9 cellular contexts compared by ENCODE assay signal in genomic region chr2:70686577-70687460, GRCh38.
DNase-seq lines count a peak whose midpoint lies in the region; ATAC-seq, FAIRE-seq and TF ChIP-seq lines count a peak whose summit lies in the region.
"Had no signal": no experiment of that assay in that cellular context is flagged by ENCODE, and none has a peak within 500 bp of the region (broad histone marks: within the 10 kb centered on the region; RNA-seq: fewer than 3 reads in every experiment).

No MANE protein-coding gene starts in this region.

- no peaks in the 10 kb centered on the region for H4K20me1 ChIP-seq in endothelial cell of umbilical vein (replicated peaks; ENCODE audit: control insufficient read depth, extremely low read depth, insufficient read depth, low read length)
- no peaks in the 10 kb centered on the region for H4K20me1 ChIP-seq in osteoblast (ENCODE audit: insufficient read depth, low read length)

- CTCF ChIA-PET in activated naive CD4-positive, alpha-beta T cell treated with anti-CD3 and anti-CD28 coated beads, Interleukin-2, amount 10 ng/mL, durations not matched to agents 7 days and 5 days (lab: Charles Lee): interaction anchor here (0.5 to 1.8 kb wide), 7 partner anchors 27 to 102 kb away, joined by 3 to 4 read pairs (median 3); partner anchors contain the start of gene ADD2
- CTCF ChIA-PET in endothelial cell of umbilical vein (lab: Charles Lee): interaction anchor here (1.3 to 2.2 kb wide), 4 partner anchors 10 to 383 kb away, joined by 3 to 6 read pairs (median 4); no protein-coding TSS in a partner anchor

- no peak overlapping the region for H3K27ac Mint-ChIP-seq in activated naive CD4-positive, alpha-beta T cell treated with anti-CD3 and anti-CD28 coated beads, Interleukin-2, amount 10 ng/mL, durations not matched to agents 7 days and 5 days
- H3K27ac Mint-ChIP-seq: stimulated activated naive CD8-positive, alpha-beta T cell treated with anti-CD3 and anti-CD28 coated beads, Interleukin-15, Interleukin-2, amounts not matched to agents 100 ng/mL and 50 ng/mL, for 24 hours had no signal

- no peaks in the 10 kb centered on the region for H3K9me3 Mint-ChIP-seq in activated naive CD4-positive, alpha-beta T cell treated with anti-CD3 and anti-CD28 coated beads, Interleukin-2, amount 10 ng/mL, durations not matched to agents 7 days and 5 days
- H3K9me3 Mint-ChIP-seq: stimulated activated naive CD8-positive, alpha-beta T cell treated with anti-CD3 and anti-CD28 coated beads, Interleukin-15, Interleukin-2, amounts not matched to agents 100 ng/mL and 50 ng/mL, for 24 hours had no signal

- no peaks in the 10 kb centered on the region for H3K27me3 Mint-ChIP-seq in activated naive CD4-positive, alpha-beta T cell treated with anti-CD3 and anti-CD28 coated beads, Interleukin-2, amount 10 ng/mL, durations not matched to agents 7 days and 5 days
- H3K27me3 Mint-ChIP-seq: stimulated activated naive CD8-positive, alpha-beta T cell treated with anti-CD3 and anti-CD28 coated beads, Interleukin-15, Interleukin-2, amounts not matched to agents 100 ng/mL and 50 ng/mL, for 24 hours had no signal

- no peak for TF ChIP-seq POLR2A in endothelial cell of umbilical vein (IDR thresholded peaks at IDR 0.05; ENCODE audit: low read depth, low read length)

- TF ChIP-seq CTCF in endothelial cell of umbilical vein (IDR thresholded peaks at IDR 0.05; ENCODE audit: extremely low read depth in 1 of 2, insufficient read depth in 1 of 2, low read depth in 1 of 2, low read length in 2 of 2) (peak; percentile 6 to 19), osteoblast (IDR thresholded peaks at IDR 0.05; ENCODE audit: extremely low read depth, low read depth, low read length) (peak; percentile 58)

- H3K79me2 ChIP-seq in endothelial cell of umbilical vein (ENCODE audit: control insufficient read depth, insufficient read depth, low read length) (no peaks in the 10 kb centered on the region), osteoblast (ENCODE audit: insufficient read depth, low read length) (no peaks in the 10 kb centered on the region)

- no peaks in the 10 kb centered on the region for H3K9me1 ChIP-seq in endothelial cell of umbilical vein (replicated peaks; ENCODE audit: control insufficient read depth, extremely low read depth, insufficient read depth, low read length)

- H3K36me3 ChIP-seq in endothelial cell of umbilical vein (ENCODE audit: control insufficient read depth in 2 of 2, extremely low read depth in 1 of 2, insufficient read depth in 2 of 2, low read length in 2 of 2) (no peaks in the 10 kb centered on the region), osteoblast (ENCODE audit: insufficient read depth, low read length) (no peaks in the 10 kb centered on the region)

- H3K4me1 ChIP-seq in endothelial cell of umbilical vein (ENCODE audit: control insufficient read depth, extremely low read depth, insufficient read depth, low read length): no peaks in the 10 kb centered on the region
- H3K4me1 ChIP-seq in osteoblast (ENCODE audit: insufficient read depth, low read length): peaks cover 3% of the 10 kb centered on the region

- no peak overlapping the region for H3K27ac ChIP-seq in endothelial cell of umbilical vein (ENCODE audit: insufficient read depth, low read depth, low read length)
- no peak overlapping the region for H3K27ac ChIP-seq in osteoblast (ENCODE audit: low read depth, low read length)

- peaks cover 1% of the 10 kb centered on the region for H3K36me3 Mint-ChIP-seq in activated naive CD4-positive, alpha-beta T cell treated with anti-CD3 and anti-CD28 coated beads, Interleukin-2, amount 10 ng/mL, durations not matched to agents 7 days and 5 days

- intact Hi-C loops in endothelial cell of umbilical vein (cut with micrococcal nuclease): no loop called here

- H2AFZ ChIP-seq in endothelial cell of umbilical vein (ENCODE audit: low read depth, low read length) (no peak overlapping the region), osteoblast (ENCODE audit: low read length) (peak overlapping the region; percentile 61)

- H3K27me3 ChIP-seq in endothelial cell of umbilical vein (ENCODE audit: control insufficient read depth in 2 of 2, insufficient read depth in 2 of 2, low read length in 2 of 2) (no peaks in the 10 kb centered on the region), osteoblast (ENCODE audit: insufficient read depth, low read length) (peaks cover 3% of the 10 kb centered on the region)

- peak; percentile 34 for DNase-seq in activated naive CD4-positive, alpha-beta T cell treated with anti-CD3 and anti-CD28 coated beads, Interleukin-2, amount 10 ng/mL, durations not matched to agents 7 days and 5 days
- no peak for DNase-seq in activated naive CD4-positive, alpha-beta T cell treated with Interleukin-2 at 50 U/mL for 16 hours
- DNase-seq in HS-5 (ENCODE audit: low read depth) (peak; percentile 8), SIG-M5 (lab: John Stamatoyannopoulos, UW) (peak; percentile 37), endothelial cell of umbilical vein (ENCODE audit: low read depth, low spot score) (no peak), osteoblast (ENCODE audit: insufficient read length, low spot score, missing footprints) (peak; percentile 95), dedifferentiated amniotic fluid mesenchymal stem cell (ENCODE audit: extremely low spot score) (no peak)

- H3K4me3 ChIP-seq in endothelial cell of umbilical vein (replicated peaks in 1 of 3; ENCODE audit: insufficient read depth in 1 of 3, low read depth in 1 of 3, low read length in 3 of 3) (no peak overlapping the region), osteoblast (ENCODE audit: insufficient read depth, low read length) (no peak overlapping the region)

- POLR2A ChIA-PET in endothelial cell of umbilical vein (lab: Charles Lee): no interaction called here

- no peak overlapping the region for H3K9ac ChIP-seq in endothelial cell of umbilical vein (replicated peaks; ENCODE audit: extremely low read depth, insufficient read depth, low read length)

- FAIRE-seq in endothelial cell of umbilical vein (lab: Jason Lieb, UNC): no peak

- H3K4me2 ChIP-seq in endothelial cell of umbilical vein (ENCODE audit: insufficient read depth, low read length): no peak overlapping the region
- H3K4me2 ChIP-seq in osteoblast (ENCODE audit: insufficient read depth, low read length): peak overlapping the region; percentile 6

- ATAC-seq in HG03139 (IDR thresholded peaks at IDR 0.05; ENCODE audit: unreplicated experiment): no peak

- H3K9me3 ChIP-seq in endothelial cell of umbilical vein (replicated peaks; ENCODE audit: control insufficient read depth, insufficient read depth, low read length): no peaks in the 10 kb centered on the region
- H3K9me3 ChIP-seq in osteoblast (ENCODE audit: low read depth, low read length): no peaks in the 10 kb centered on the region

- dilution Hi-C loops in endothelial cell of umbilical vein (cut with MboI; ENCODE audit: extremely low pct_ligation_motif_present, low sequenced_read_pairs): no loop called here

- no peaks in the 10 kb centered on the region for H3K4me1 Mint-ChIP-seq in activated naive CD4-positive, alpha-beta T cell treated with anti-CD3 and anti-CD28 coated beads, Interleukin-2, amount 10 ng/mL, durations not matched to agents 7 days and 5 days

- no peak overlapping the region for H3K4me3 Mint-ChIP-seq in activated naive CD4-positive, alpha-beta T cell treated with anti-CD3 and anti-CD28 coated beads, Interleukin-2, amount 10 ng/mL, durations not matched to agents 7 days and 5 days
- H3K4me3 Mint-ChIP-seq: stimulated activated naive CD8-positive, alpha-beta T cell treated with anti-CD3 and anti-CD28 coated beads, Interleukin-15, Interleukin-2, amounts not matched to agents 100 ng/mL and 50 ng/mL, for 24 hours had no signal

- no TSS peak for BruUV-seq in endothelial cell of umbilical vein (replicated peaks; lab: Mats Ljungman, UMichigan)

TF ChIP-seq in endothelial cell of umbilical vein, 7 proteins besides CTCF, POLR2A, EP300 and RAD21:
- TF ChIP-seq GATA2 (IDR thresholded peaks at IDR 0.05; ENCODE audit: insufficient read depth, insufficient read length, low read depth, low read length): no peak
- TF ChIP-seq FOS (IDR thresholded peaks at IDR 0.05; ENCODE audit: borderline replicate concordance, insufficient read depth, low read length): no peak
- no peak for TF ChIP-seq MYC (IDR thresholded peaks at IDR 0.05; ENCODE audit: low read depth, low read length)
- no peak for TF ChIP-seq MAX (IDR thresholded peaks at IDR 0.05; ENCODE audit: insufficient read depth, insufficient read length)
- no peak for TF ChIP-seq EZH2 (IDR thresholded peaks at IDR 0.05; ENCODE audit: borderline replicate concordance, low read depth, low read length, severe bottlenecking)

Comparison
In these comparisons a context has a peak if more than half of its experiments do, and no peak if none do; other contexts are left out.
1. DNase-seq: peak in activated naive CD4-positive, alpha-beta T cell treated with anti-CD3 and anti-CD28 coated beads, Interleukin-2, amount 10 ng/mL, durations not matched to agents 7 days and 5 days (single experiment), HS-5 (single experiment), SIG-M5 (single experiment) and osteoblast (single experiment); none in activated naive CD4-positive, alpha-beta T cell treated with Interleukin-2 at 50 U/mL for 16 hours (single experiment), endothelial cell of umbilical vein (single experiment) and dedifferentiated amniotic fluid mesenchymal stem cell (single experiment).